ENCODE assay signal across 22 cellular contexts in genomic region chr3:26260073-26260623, GRCh38.
"Had no signal": no experiment of that assay in that cellular context is flagged by ENCODE, and none has a peak within 500 bp of the region (broad histone marks: within the 10 kb centered on the region; RNA-seq: fewer than 3 reads in every experiment).

No MANE protein-coding gene starts in this region.

- H3K27ac ChIP-seq: SJSA1, SK-N-MC had no signal

- H3K27me3 ChIP-seq: SJSA1 had no signal

- H3K4me1 ChIP-seq: SJSA1 had no signal

- H3K4me3 ChIP-seq: SJSA1, SK-N-MC had no signal

- H3K9me3 ChIP-seq: SJSA1 had no signal

- FAIRE-seq: RCC 7860 had no signal

- H3K36me3 ChIP-seq: SJSA1 had no signal

- DNase-seq: IMR-90, Karpas-422, KG1, MM.1S, NCI-H1092 treated with DMSO at 0.1 percent for 48 hours, NCI-H1436, NCI-H187, NCI-H2029, NCI-H2081 treated with DMSO at 0.1 percent for 48 hours, NCI-H2171, NCI-H226, NCI-H446, NCI-H510A, NCI-H524 treated with DMSO at 0.1 percent for 48 hours, NCI-H69, NCI-H774, Right ventricle myocardium superior, RPMI8226, SIG-M5 had no signal
